Comparison of ENCODE assay signal across 2 cellular contexts in the genomic region with DNA sequence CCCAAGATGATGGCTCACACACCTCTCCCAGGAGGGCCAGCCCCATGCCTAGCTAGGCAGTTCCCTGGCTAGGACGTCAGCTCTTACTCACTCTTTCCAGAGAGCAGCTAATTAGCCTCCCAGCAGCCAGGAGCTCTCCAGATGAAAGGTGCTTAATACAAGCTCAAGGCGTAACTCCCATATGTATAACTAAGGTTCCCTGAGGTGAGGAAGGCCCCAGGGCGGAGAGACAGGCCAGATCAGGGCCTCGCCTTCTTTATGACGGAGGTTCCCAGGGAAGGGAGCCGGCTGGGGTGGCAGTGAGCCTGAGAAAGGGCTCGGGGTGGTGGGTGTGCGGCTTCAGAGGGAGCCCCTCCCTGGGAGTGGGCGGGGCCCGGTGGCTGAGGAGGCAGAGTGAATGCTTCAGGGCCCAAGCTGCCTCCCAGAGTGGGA.
TF ChIP-seq lines count a peak whose summit lies in the region.

No MANE protein-coding gene starts in this region.

TF ChIP-seq in IMR-90, 13 proteins besides CTCF, POLR2A, EP300 and RAD21:
- TF ChIP-seq RCOR1 (IDR thresholded peaks at IDR 0.05; ENCODE audit: insufficient replicate concordance, low read length) = no peak
- TF ChIP-seq, protein P1, sequence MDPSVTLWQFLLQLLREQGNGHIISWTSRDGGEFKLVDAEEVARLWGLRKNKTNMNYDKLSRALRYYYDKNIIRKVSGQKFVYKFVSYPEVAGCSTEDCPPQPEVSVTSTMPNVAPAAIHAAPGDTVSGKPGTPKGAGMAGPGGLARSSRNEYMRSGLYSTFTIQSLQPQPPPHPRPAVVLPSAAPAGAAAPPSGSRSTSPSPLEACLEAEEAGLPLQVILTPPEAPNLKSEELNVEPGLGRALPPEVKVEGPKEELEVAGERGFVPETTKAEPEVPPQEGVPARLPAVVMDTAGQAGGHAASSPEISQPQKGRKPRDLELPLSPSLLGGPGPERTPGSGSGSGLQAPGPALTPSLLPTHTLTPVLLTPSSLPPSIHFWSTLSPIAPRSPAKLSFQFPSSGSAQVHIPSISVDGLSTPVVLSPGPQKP (IDR thresholded peaks at IDR 0.05; ENCODE audit: borderline replicate concordance, low read depth, low read length) = no peak
- TF ChIP-seq, protein P2, sequence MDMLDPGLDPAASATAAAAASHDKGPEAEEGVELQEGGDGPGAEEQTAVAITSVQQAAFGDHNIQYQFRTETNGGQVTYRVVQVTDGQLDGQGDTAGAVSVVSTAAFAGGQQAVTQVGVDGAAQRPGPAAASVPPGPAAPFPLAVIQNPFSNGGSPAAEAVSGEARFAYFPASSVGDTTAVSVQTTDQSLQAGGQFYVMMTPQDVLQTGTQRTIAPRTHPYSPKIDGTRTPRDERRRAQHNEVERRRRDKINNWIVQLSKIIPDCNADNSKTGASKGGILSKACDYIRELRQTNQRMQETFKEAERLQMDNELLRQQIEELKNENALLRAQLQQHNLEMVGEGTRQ (IDR thresholded peaks at IDR 0.05; ENCODE audit: low read depth, low read length) = no peak
- no peak for TF ChIP-seq MAFK (IDR thresholded peaks at IDR 0.05; ENCODE audit: low read depth, low read length)
- no peak for TF ChIP-seq FOS (IDR thresholded peaks at IDR 0.05; ENCODE audit: low read depth, low read length)
- TF ChIP-seq NFE2L2 (IDR thresholded peaks at IDR 0.05; ENCODE audit: low read depth, low read length) = no peak
- no peak for TF ChIP-seq CEBPB (IDR thresholded peaks at IDR 0.05; ENCODE audit: low read depth, low read length)
- no peak for TF ChIP-seq MXI1 (IDR thresholded peaks at IDR 0.05; ENCODE audit: borderline replicate concordance, low read depth, low read length)

TF ChIP-seq in K562, 482 proteins besides CTCF, POLR2A, EP300 and RAD21:
- TF ChIP-seq SP1 (CRISPR knock-in tag; IDR thresholded peaks at IDR 0.05) = 0 out of 2 replicates have a peak, but pooled peaks have one; percentile 32
- TF ChIP-seq ZNF551 (CRISPR knock-in tag; IDR thresholded peaks at IDR 0.05) = no peak
- TF ChIP-seq MCM5 (IDR thresholded peaks at IDR 0.05; ENCODE audit: low read depth) = no peak
- no peak for TF ChIP-seq CREB1 (IDR thresholded peaks at IDR 0.05)
- TF ChIP-seq CREB1 (CRISPR knock-in tag; IDR thresholded peaks at IDR 0.05) = no peak
- TF ChIP-seq ZFX (CRISPR knock-in tag; IDR thresholded peaks at IDR 0.05) = no peak
- peak; percentile 16; the same call in 1 of the 2 replicates for TF ChIP-seq JUND (IDR thresholded peaks at IDR 0.05; ENCODE audit: borderline replicate concordance, low read depth, low read length)
- peak; percentile 45; the same call in 1 of the 3 replicates for TF ChIP-seq JUND (tag; IDR thresholded peaks at IDR 0.05; ENCODE audit: borderline replicate concordance, low read depth, low read length)
- TF ChIP-seq, protein P3, sequence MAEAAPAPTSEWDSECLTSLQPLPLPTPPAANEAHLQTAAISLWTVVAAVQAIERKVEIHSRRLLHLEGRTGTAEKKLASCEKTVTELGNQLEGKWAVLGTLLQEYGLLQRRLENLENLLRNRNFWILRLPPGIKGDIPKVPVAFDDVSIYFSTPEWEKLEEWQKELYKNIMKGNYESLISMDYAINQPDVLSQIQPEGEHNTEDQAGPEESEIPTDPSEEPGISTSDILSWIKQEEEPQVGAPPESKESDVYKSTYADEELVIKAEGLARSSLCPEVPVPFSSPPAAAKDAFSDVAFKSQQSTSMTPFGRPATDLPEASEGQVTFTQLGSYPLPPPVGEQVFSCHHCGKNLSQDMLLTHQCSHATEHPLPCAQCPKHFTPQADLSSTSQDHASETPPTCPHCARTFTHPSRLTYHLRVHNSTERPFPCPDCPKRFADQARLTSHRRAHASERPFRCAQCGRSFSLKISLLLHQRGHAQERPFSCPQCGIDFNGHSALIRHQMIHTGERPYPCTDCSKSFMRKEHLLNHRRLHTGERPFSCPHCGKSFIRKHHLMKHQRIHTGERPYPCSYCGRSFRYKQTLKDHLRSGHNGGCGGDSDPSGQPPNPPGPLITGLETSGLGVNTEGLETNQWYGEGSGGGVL (CRISPR knock-in tag; IDR thresholded peaks at IDR 0.05) = no peak
- TF ChIP-seq GTF2A2 (tag; IDR thresholded peaks at IDR 0.05) = no peak
- peak; percentile 60 for TF ChIP-seq FOSL1 (tag; conservative IDR thresholded peaks at IDR 0.05)
- TF ChIP-seq, protein P4, sequence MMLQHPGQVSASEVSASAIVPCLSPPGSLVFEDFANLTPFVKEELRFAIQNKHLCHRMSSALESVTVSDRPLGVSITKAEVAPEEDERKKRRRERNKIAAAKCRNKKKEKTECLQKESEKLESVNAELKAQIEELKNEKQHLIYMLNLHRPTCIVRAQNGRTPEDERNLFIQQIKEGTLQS (IDR thresholded peaks at IDR 0.05) = peak; percentile 39; the same call in 1 of the 2 replicates
- TF ChIP-seq, protein P4 (CRISPR knock-in tag; conservative IDR thresholded peaks at IDR 0.05) = no peak
- TF ChIP-seq NFATC3 (IDR thresholded peaks at IDR 0.05) = 0 out of 2 replicates have a peak, but pooled peaks have one; percentile 35
- TF ChIP-seq, protein P5, sequence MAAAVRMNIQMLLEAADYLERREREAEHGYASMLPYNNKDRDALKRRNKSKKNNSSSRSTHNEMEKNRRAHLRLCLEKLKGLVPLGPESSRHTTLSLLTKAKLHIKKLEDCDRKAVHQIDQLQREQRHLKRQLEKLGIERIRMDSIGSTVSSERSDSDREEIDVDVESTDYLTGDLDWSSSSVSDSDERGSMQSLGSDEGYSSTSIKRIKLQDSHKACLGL (CRISPR knock-in tag; IDR thresholded peaks at IDR 0.05; ENCODE audit: borderline replicate concordance, poor library complexity, severe bottlenecking) = no peak
- TF ChIP-seq EGR1 (conservative IDR thresholded peaks at IDR 0.05) = peak; percentile 32; the same call in 1 of the 2 replicates
- no peak for TF ChIP-seq FIP1L1 (IDR thresholded peaks at IDR 0.05; ENCODE audit: low read depth, low read length, poor library complexity, severe bottlenecking)
- no peak for TF ChIP-seq PTBP1 (IDR thresholded peaks at IDR 0.05; ENCODE audit: low read depth, low read length)
- no peak for TF ChIP-seq SETDB1 (IDR thresholded peaks at IDR 0.05; ENCODE audit: low read length)
- TF ChIP-seq JUN (IDR thresholded peaks at IDR 0.05; ENCODE audit: borderline replicate concordance, low read depth, low read length) = 0 out of 2 replicates have a peak, but pooled peaks have one; percentile 42
- no peak for TF ChIP-seq JUN (CRISPR knock-in tag; IDR thresholded peaks at IDR 0.05; ENCODE audit: borderline replicate concordance)
